13 cellular contexts compared by ENCODE assay signal in the genomic region with DNA sequence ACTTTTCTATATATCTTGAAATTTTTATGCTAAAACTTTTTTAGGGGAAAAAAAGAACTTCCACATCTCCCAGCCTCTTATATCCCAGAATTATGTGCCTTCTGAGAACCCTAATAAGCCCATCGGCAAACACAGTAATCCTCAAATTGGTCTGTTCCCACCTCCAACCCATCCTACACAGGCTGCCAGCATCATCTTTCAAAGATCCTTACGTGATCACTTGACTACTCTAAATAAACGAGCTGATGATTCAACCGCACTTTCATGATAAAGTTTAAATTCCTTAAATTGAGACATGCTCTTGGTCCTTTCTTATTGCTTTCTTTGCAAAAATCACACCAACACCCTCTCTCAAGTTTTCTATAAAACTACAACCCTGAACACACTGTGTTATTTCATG. TPM values are rescaled to one million over a fixed set of nuclear protein-coding genes. Genes with fewer than 3 reads are reported as not detected.
DNase-seq lines count a peak whose midpoint lies in the region; ATAC-seq, FAIRE-seq and TF ChIP-seq lines count a peak whose summit lies in the region.
"Had no signal": no experiment of that assay in that cellular context is flagged by ENCODE, and none has a peak within 500 bp of the region (broad histone marks: within the 10 kb centered on the region; RNA-seq: fewer than 3 reads in every experiment).

No MANE protein-coding gene starts in this region.

- dilution Hi-C loops in mammary epithelial cell (cut with HindIII; ENCODE audit: low sequenced_read_pairs): no loop called here

- intact Hi-C loops in mammary epithelial cell (cut with micrococcal nuclease) (loop anchor here (1.0 to 10.0 kb wide), 3 partner anchors 53 to 284 kb away; a partner anchor contains a TSS), breast epithelium (cut with DNase I; ENCODE audit: low total_unique reads) (no loop called here), tibial artery (cut with DNase I; ENCODE audit: low total_unique reads) (loop anchor here (5.0 kb wide), 1 partner anchor 52 kb away; a partner anchor contains a TSS)
- intact Hi-C loops in naive thymus-derived CD4-positive, alpha-beta T cell (cut with micrococcal nuclease): loop anchor here (1.0 kb wide), 4 partner anchors 50 to 132 kb away; no protein-coding TSS in a partner anchor

- no peaks in the 10 kb centered on the region for H3K36me3 Mint-ChIP-seq in astrocyte (ENCODE audit: low read depth, unreplicated experiment)
- H3K36me3 Mint-ChIP-seq in naive thymus-derived CD4-positive, alpha-beta T cell: peaks cover 0 to 11% (median 6%) of the 10 kb centered on the region in 5 donors

- H2AFZ ChIP-seq in mammary epithelial cell (ENCODE audit: low read depth, low read length) (no peak overlapping the region), astrocyte (ENCODE audit: low read depth, low read length) (no peak overlapping the region)

- no peak for ATAC-seq in naive thymus-derived CD4-positive, alpha-beta T cell
- no peak for ATAC-seq in GM19452 (IDR thresholded peaks at IDR 0.05; ENCODE audit: unreplicated experiment)

- no peak overlapping the region for H3K4me3 ChIP-seq in mammary epithelial cell (replicated peaks in 1 of 3; ENCODE audit: insufficient read depth in 1 of 3, low read depth in 2 of 3, low read length in 3 of 3)
- H3K4me3 ChIP-seq in breast epithelium: no peak overlapping the region
- no peak overlapping the region for H3K4me3 ChIP-seq in astrocyte (ENCODE audit: insufficient read depth, low read depth, low read length)
- H3K4me3 ChIP-seq in naive thymus-derived CD4-positive, alpha-beta T cell (ENCODE audit: low read length): no peak overlapping the region
- H3K4me3 ChIP-seq in tibial artery: no peak overlapping the region
- H3K4me3 ChIP-seq: BLaER1 treated with 17β-estradiol and CSF1 and Interleukin-3, amounts not matched to agents 10 nM and 100 nM had no signal

- H3K9ac ChIP-seq in mammary epithelial cell (ENCODE audit: insufficient read depth, low read length): peak overlapping the region; percentile 0
- no peak overlapping the region for H3K9ac ChIP-seq in astrocyte (ENCODE audit: low read length)
- H3K9ac ChIP-seq: BLaER1 treated with 17β-estradiol and CSF1 and Interleukin-3, amounts not matched to agents 10 nM and 100 nM had no signal

- peaks cover 33% of the 10 kb centered on the region for H3K4me1 Mint-ChIP-seq in astrocyte (ENCODE audit: low read depth, unreplicated experiment)
- H3K4me1 Mint-ChIP-seq in naive thymus-derived CD4-positive, alpha-beta T cell: peaks cover 11 to 72% (median 50%) of the 10 kb centered on the region in 7 donors

- POLR2A ChIA-PET in naive thymus-derived CD4-positive, alpha-beta T cell (lab: Charles Lee): interaction anchor here (0.6 to 0.9 kb wide), 3 partner anchors 53 to 84 kb away, joined by 3 to 4 read pairs (median 4); a partner anchor contains a TSS

- no TSS peak for BruUV-seq in mammary epithelial cell (replicated peaks; lab: Mats Ljungman, UMichigan)

- no peak overlapping the region for H3K27ac Mint-ChIP-seq in astrocyte (ENCODE audit: unreplicated experiment)
- peak overlapping the region in 5 of 9 donors; percentile 3 to 80 (median 29) for H3K27ac Mint-ChIP-seq in naive thymus-derived CD4-positive, alpha-beta T cell
- H3K27ac Mint-ChIP-seq: CD4-positive, CD25-positive, alpha-beta regulatory T cell had no signal

- no peak for DNase-seq in mammary epithelial cell
- DNase-seq in breast epithelium (ENCODE audit: low spot score in 2 of 2): no peak
- DNase-seq in astrocyte (ENCODE audit: low read depth): peak; percentile 50
- no peak for DNase-seq in naive thymus-derived CD4-positive, alpha-beta T cell
- DNase-seq in tibial artery: no peak
- no peak for DNase-seq in SW 1271 (lab: John Stamatoyannopoulos, UW)
- no peak for DNase-seq in DMS53 (lab: John Stamatoyannopoulos, UW)
- DNase-seq: DMS79, GDM1 had no signal

- CTCF ChIA-PET in mammary epithelial cell (lab: Charles Lee; ENCODE audit: low non-redundant PET): interaction anchor here (0.6 to 1.0 kb wide), 3 partner anchors 48 to 150 kb away, joined by 3 to 4 read pairs (median 4); a partner anchor contains a TSS
- CTCF ChIA-PET in naive thymus-derived CD4-positive, alpha-beta T cell (lab: Charles Lee): interaction anchor here (0.7 to 2.2 kb wide), 10 partner anchors 51 to 160 kb away, joined by 3 to 62 read pairs (median 4); a partner anchor contains a TSS

- H3K4me1 ChIP-seq in mammary epithelial cell (ENCODE audit: insufficient read depth, low read length): peaks cover 36% of the 10 kb centered on the region
- no peaks in the 10 kb centered on the region for H3K4me1 ChIP-seq in breast epithelium
- H3K4me1 ChIP-seq in astrocyte (ENCODE audit: insufficient read depth, low read length): peaks cover 3% of the 10 kb centered on the region
- H3K4me1 ChIP-seq in naive thymus-derived CD4-positive, alpha-beta T cell (ENCODE audit: control insufficient read depth in 2 of 2, insufficient read depth in 2 of 2, low read length in 2 of 2): no peaks in the 10 kb centered on the region
- H3K4me1 ChIP-seq in tibial artery: peaks cover 0 to 78% (median 28%) of the 10 kb centered on the region in 4 donors

- TF ChIP-seq CTCF in mammary epithelial cell (conservative IDR thresholded peaks at IDR 0.05 in 1 of 2, IDR thresholded peaks at IDR 0.05 in 1 of 2; ENCODE audit: extremely low read depth in 1 of 2, insufficient read depth in 1 of 2, low read depth in 1 of 2, low read length in 2 of 2) (no peak), breast epithelium (IDR thresholded peaks at IDR 0.05) (no peak), astrocyte (IDR thresholded peaks at IDR 0.05; ENCODE audit: insufficient read depth, low read depth, low read length) (no peak), tibial artery (IDR thresholded peaks at IDR 0.05) (no peak)

- FAIRE-seq in astrocyte (lab: Jason Lieb, UNC): peak; percentile 17
- FAIRE-seq: GM12892 had no signal

- in situ Hi-C loops in mammary epithelial cell (cut with MboI; ENCODE audit: low sequenced_read_pairs in 2 of 2): loop anchor here (5.0 kb wide), 3 partner anchors 42 to 132 kb away; no protein-coding TSS in a partner anchor

- no peak overlapping the region for H3K27ac ChIP-seq in mammary epithelial cell (ENCODE audit: insufficient read depth, low read depth, low read length)
- H3K27ac ChIP-seq in breast epithelium: no peak overlapping the region
- H3K27ac ChIP-seq in astrocyte (ENCODE audit: low read depth, low read length): no peak overlapping the region
- H3K27ac ChIP-seq in naive thymus-derived CD4-positive, alpha-beta T cell (ENCODE audit: low read depth, low read length): no peak overlapping the region
- peak overlapping the region; percentile 36 to 67 for H3K27ac ChIP-seq in tibial artery
- H3K27ac ChIP-seq: BLaER1 treated with 17β-estradiol and CSF1 and Interleukin-3, amounts not matched to agents 10 nM and 100 nM had no signal

- H3K27me3 ChIP-seq in mammary epithelial cell (ENCODE audit: insufficient read depth, low read length): no peaks in the 10 kb centered on the region
- no peaks in the 10 kb centered on the region for H3K27me3 ChIP-seq in breast epithelium
- H3K27me3 ChIP-seq in astrocyte (ENCODE audit: insufficient read depth, low read length): no peaks in the 10 kb centered on the region
- H3K27me3 ChIP-seq in naive thymus-derived CD4-positive, alpha-beta T cell (ENCODE audit: control insufficient read depth in 2 of 2, insufficient read depth in 2 of 2, low read length in 2 of 2): no peaks in the 10 kb centered on the region
- H3K27me3 ChIP-seq in tibial artery: no peaks in the 10 kb centered on the region
- H3K27me3 ChIP-seq: BLaER1 treated with 17β-estradiol and CSF1 and Interleukin-3, amounts not matched to agents 10 nM and 100 nM had no signal

- no peaks in the 10 kb centered on the region for H3K9me3 ChIP-seq in mammary epithelial cell (replicated peaks; ENCODE audit: insufficient read depth, low read length)
- no peaks in the 10 kb centered on the region for H3K9me3 ChIP-seq in breast epithelium
- no peaks in the 10 kb centered on the region for H3K9me3 ChIP-seq in astrocyte (ENCODE audit: insufficient read depth, low read depth, low read length)
- no peaks in the 10 kb centered on the region for H3K9me3 ChIP-seq in naive thymus-derived CD4-positive, alpha-beta T cell (ENCODE audit: control insufficient read depth in 2 of 3, low read length in 3 of 3)
- no peaks in the 10 kb centered on the region for H3K9me3 ChIP-seq in tibial artery

- no peak for TF ChIP-seq POLR2A in breast epithelium (IDR thresholded peaks at IDR 0.05)

- H4K20me1 ChIP-seq in mammary epithelial cell (ENCODE audit: insufficient read depth, low read length): no peaks in the 10 kb centered on the region
- H4K20me1 ChIP-seq in astrocyte (ENCODE audit: insufficient read depth, low read length): no peaks in the 10 kb centered on the region
- H4K20me1 ChIP-seq: BLaER1 treated with 17β-estradiol and CSF1 and Interleukin-3, amounts not matched to agents 10 nM and 100 nM had no signal

- H3K4me3 Mint-ChIP-seq in astrocyte (ENCODE audit: unreplicated experiment): no peak overlapping the region
- no peak overlapping the region for H3K4me3 Mint-ChIP-seq in naive thymus-derived CD4-positive, alpha-beta T cell
- H3K4me3 Mint-ChIP-seq: CD4-positive, CD25-positive, alpha-beta regulatory T cell had no signal

- H3K4me2 ChIP-seq in mammary epithelial cell (ENCODE audit: insufficient read depth, low read depth, low read length) (no peak overlapping the region), astrocyte (ENCODE audit: low read length) (no peak overlapping the region)
- H3K4me2 ChIP-seq: BLaER1 treated with 17β-estradiol and CSF1 and Interleukin-3, amounts not matched to agents 10 nM and 100 nM had no signal

- H3K27me3 Mint-ChIP-seq in astrocyte (ENCODE audit: low read depth, unreplicated experiment): no peaks in the 10 kb centered on the region
- H3K27me3 Mint-ChIP-seq in naive thymus-derived CD4-positive, alpha-beta T cell: peaks cover 0 to 12% (median 0%) of the 10 kb centered on the region in 5 donors
- H3K27me3 Mint-ChIP-seq: CD4-positive, CD25-positive, alpha-beta regulatory T cell had no signal

- 81% methylated on average over 4 of the region's 4 CpGs for WGBS in mammary epithelial cell (ENCODE audit: low coverage, missing lambda C conversion rate)

- H3K79me2 ChIP-seq in mammary epithelial cell (ENCODE audit: insufficient read depth, low read length): peaks cover 3% of the 10 kb centered on the region
- no peaks in the 10 kb centered on the region for H3K79me2 ChIP-seq in astrocyte (ENCODE audit: insufficient read depth, low read length)

- no peaks in the 10 kb centered on the region for H3K36me3 ChIP-seq in mammary epithelial cell (ENCODE audit: insufficient read depth, low read length)
- H3K36me3 ChIP-seq in breast epithelium: no peaks in the 10 kb centered on the region
- H3K36me3 ChIP-seq in astrocyte (ENCODE audit: insufficient read depth, low read length): no peaks in the 10 kb centered on the region
- no peaks in the 10 kb centered on the region for H3K36me3 ChIP-seq in naive thymus-derived CD4-positive, alpha-beta T cell (ENCODE audit: control insufficient read depth in 2 of 3, insufficient read depth in 3 of 3, low read length in 3 of 3)
- H3K36me3 ChIP-seq in tibial artery: no peaks in the 10 kb centered on the region

- H3K9me3 Mint-ChIP-seq in astrocyte (ENCODE audit: unreplicated experiment): no peaks in the 10 kb centered on the region
- peaks cover 0 to 11% (median 3%) of the 10 kb centered on the region in 11 donors for H3K9me3 Mint-ChIP-seq in naive thymus-derived CD4-positive, alpha-beta T cell

RNA-seq across cellular contexts. Expression of a gene that starts 52.5 kb away (rescaled TPM):
- 10 to 100 TPM in 1 of 2 donors, 1 to 10 TPM in 1; 10.0 to 23.0 TPM for total RNA-seq in mammary epithelial cell
- 3.5 TPM for polyA plus RNA-seq in mammary epithelial cell
- 18.9 TPM for polyA minus RNA-seq in mammary epithelial cell
- 10 to 100 TPM in 2 of 3 donors, 1 to 10 TPM in 1; 2.9 to 20.3 (median 18.0) TPM for total RNA-seq in breast epithelium
- 6.9 and 7.1 TPM in 2 replicates for total RNA-seq in astrocyte
- total RNA-seq in naive thymus-derived CD4-positive, alpha-beta T cell: 10 to 100 TPM in 4 of 5 experiments, 1 to 10 TPM in 1; 9.7 to 44.7 (median 36.1) TPM
- 10 to 100 TPM; 43.3 to 46.8 TPM for polyA plus RNA-seq in naive thymus-derived CD4-positive, alpha-beta T cell

Comparison
In these comparisons a context has a peak if more than half of its experiments do, and no peak if none do; other contexts are left out.
1. H3K27ac ChIP-seq: peak in tibial artery (2 of 2); none in mammary epithelial cell (single experiment), breast epithelium (0 of 2), astrocyte (single experiment) and naive thymus-derived CD4-positive, alpha-beta T cell (single experiment).